8 cellular contexts compared by ENCODE assay signal in genomic region chr15:101187820-101188516, GRCh38.
DNase-seq lines count a peak whose midpoint lies in the region; ATAC-seq and TF ChIP-seq lines count a peak whose summit lies in the region.

No MANE protein-coding gene starts in this region.

- no peaks in the 10 kb centered on the region for H3K9me3 ChIP-seq in adrenal gland (replicated peaks in 1 of 3)
- H3K9me3 ChIP-seq in vagina = no peaks in the 10 kb centered on the region

- no peak for TF ChIP-seq CTCF in HFF-Myc (IDR thresholded peaks at IDR 0.05; ENCODE audit: low read depth, low read length, missing control alignments)
- TF ChIP-seq CTCF in adrenal gland (IDR thresholded peaks at IDR 0.05) = no peak
- no peak for TF ChIP-seq CTCF in vagina (IDR thresholded peaks at IDR 0.05)

- H3K36me3 ChIP-seq in adrenal gland (replicated peaks in 1 of 2) = no peaks in the 10 kb centered on the region
- H3K36me3 ChIP-seq in vagina = no peaks in the 10 kb centered on the region

- intact Hi-C loops in adrenal gland (cut with DNase I) = loop anchor here in 1 of 2 donors (10.0 kb wide), 2 partner anchors 63 to 67 kb away; partner anchors contain the start of gene CHSY1
- intact Hi-C loops in vagina (cut with DNase I) = no loop called here

- ATAC-seq in left lobe of liver (peak; percentile 62), GM18519 (IDR thresholded peaks at IDR 0.05; ENCODE audit: low FRiP score, unreplicated experiment) (no peak)

- WGBS in adrenal gland, 4 donors = 31 to 48% (median 37%) methylated on average over 17 of the region's 17 CpGs

- H3K27ac ChIP-seq in adrenal gland (peak overlapping the region; percentile 36 to 88 (median 60)), vagina (peak overlapping the region; percentile 80), caudate nucleus (ENCODE audit: low read depth, low read length) (no peak overlapping the region)

- H3K4me3 ChIP-seq in HFF-Myc (replicated peaks; ENCODE audit: low read depth, low read length) (peak overlapping the region; percentile 11; the same call in 1 of the 2 replicates), adrenal gland (peak overlapping the region in 1 of 4 donors; percentile 28), vagina (peak overlapping the region; percentile 30 to 37)

- DNase-seq in EL = peak; percentile 91
- no peak for DNase-seq in HFF-Myc (ENCODE audit: extremely low read depth, low read depth)
- peak in 1 of 7 donors; percentile 35 for DNase-seq in adrenal gland
- no peak for DNase-seq in left lobe of liver (ENCODE audit: low spot score)
- DNase-seq in vagina (ENCODE audit: extremely low spot score in 2 of 2) = peak in 1 of 2 donors; percentile 84
- no peak for DNase-seq in caudate nucleus (lab: John Stamatoyannopoulos, UW)
- DNase-seq in NCI-H187 (lab: John Stamatoyannopoulos, UW) = no peak

- H3K4me1 ChIP-seq in adrenal gland (replicated peaks in 1 of 2) (peaks cover 13 to 52% of the 10 kb centered on the region in 2 donors), vagina (peaks cover 82% of the 10 kb centered on the region)

- TF ChIP-seq POLR2A in adrenal gland (IDR thresholded peaks at IDR 0.05) (no peak), vagina (IDR thresholded peaks at IDR 0.05) (no peak)

- H3K27me3 ChIP-seq in adrenal gland (no peaks in the 10 kb centered on the region), vagina (no peaks in the 10 kb centered on the region)
